11 cellular contexts compared by ENCODE assay signal in the genomic region with DNA sequence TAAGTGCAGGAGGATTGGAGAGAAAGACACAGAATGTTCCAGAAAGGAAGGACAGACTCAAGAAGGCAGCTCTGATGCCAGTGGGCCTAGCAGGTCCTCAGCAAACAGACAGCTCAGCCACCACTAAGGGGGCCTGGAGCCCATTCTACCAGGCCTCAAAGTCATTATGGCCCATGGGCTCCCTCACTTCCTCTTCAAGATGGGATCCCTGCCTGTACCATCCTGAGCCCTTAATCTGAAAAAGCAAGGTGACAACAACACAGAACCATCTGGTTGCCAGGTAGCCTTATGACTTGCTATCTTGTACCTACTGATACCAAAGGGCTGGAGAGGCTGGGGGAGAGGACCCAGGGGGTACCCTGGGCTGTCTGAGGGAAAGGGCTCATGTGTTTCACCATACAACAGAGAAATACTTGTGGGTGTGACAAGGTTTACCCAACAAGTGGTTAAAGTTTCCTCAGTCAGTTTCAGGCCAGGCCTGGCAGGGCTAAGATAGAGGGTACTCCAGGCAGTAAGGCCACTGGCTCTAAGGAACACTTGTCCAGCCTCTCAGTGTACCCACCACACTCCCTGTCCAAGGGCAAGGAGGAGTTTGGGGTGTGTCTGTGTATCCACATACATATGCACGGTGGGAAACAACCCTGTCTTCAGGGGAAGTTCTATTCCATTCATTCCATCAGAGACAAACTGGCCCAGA. TPM values are rescaled to one million over a fixed set of nuclear protein-coding genes. Genes with fewer than 3 reads are reported as not detected.
DNase-seq lines count a peak whose midpoint lies in the region; ATAC-seq and TF ChIP-seq lines count a peak whose summit lies in the region.
"Had no signal": no experiment of that assay in that cellular context is flagged by ENCODE, and none has a peak within 500 bp of the region (broad histone marks: within the 10 kb centered on the region; RNA-seq: fewer than 3 reads in every experiment).

No MANE protein-coding gene starts in this region.

- DNase-seq in activated CD4-positive, alpha-beta T cell treated with anti-CD3 and anti-CD28 coated beads for 36 hours: no peak
- no peak for DNase-seq in activated CD4-positive, alpha-beta T cell treated with anti-CD3 and anti-CD28 coated beads for 1 hour
- DNase-seq in CD8-positive, alpha-beta T cell: peak in 1 of 7 experiments; percentile 10
- no peak for DNase-seq in activated naive CD4-positive, alpha-beta T cell treated with anti-CD3 and anti-CD28 coated beads, Interleukin-2, amount 50 U/mL, for 72 hours (ENCODE audit: low spot score in 2 of 2)
- DNase-seq in naive thymus-derived CD4-positive, alpha-beta T cell: peak in 4 of 9 donors; percentile 6 to 36 (median 21)
- DNase-seq in retina (no peak), NCI-H1092 (lab: John Stamatoyannopoulos, UW) (no peak)
- DNase-seq: NCI-H1417 treated with DMSO at 0.1 percent for 48 hours had no signal

- no peak overlapping the region for H3K27ac ChIP-seq in CD8-positive, alpha-beta T cell (ENCODE audit: low read depth, low read length)
- peak overlapping the region; percentile 63 for H3K27ac ChIP-seq in naive thymus-derived CD4-positive, alpha-beta T cell (ENCODE audit: low read depth, low read length)
- H3K27ac ChIP-seq: coronary artery had no signal

- ATAC-seq in activated CD4-positive, alpha-beta T cell treated with anti-CD3 and anti-CD28 coated beads for 36 hours: peak; percentile 3
- ATAC-seq in CD8-positive, alpha-beta T cell: peak; percentile 3
- peak; percentile 23 to 41 for ATAC-seq in activated naive CD4-positive, alpha-beta T cell treated with anti-CD3 and anti-CD28 coated beads, Interleukin-2, amount 50 U/mL, for 72 hours
- ATAC-seq in naive thymus-derived CD4-positive, alpha-beta T cell: no peak
- no peak for ATAC-seq in GM21529 (IDR thresholded peaks at IDR 0.05; ENCODE audit: unreplicated experiment)

- no peaks in the 10 kb centered on the region for H3K9me3 ChIP-seq in CD8-positive, alpha-beta T cell (ENCODE audit: low read length)
- no peaks in the 10 kb centered on the region for H3K9me3 ChIP-seq in naive thymus-derived CD4-positive, alpha-beta T cell (ENCODE audit: control insufficient read depth in 2 of 3, low read length in 3 of 3)

- no peak overlapping the region for H3K4me3 ChIP-seq in CD8-positive, alpha-beta T cell (ENCODE audit: low read depth, low read length)
- H3K4me3 ChIP-seq in naive thymus-derived CD4-positive, alpha-beta T cell (ENCODE audit: low read length): no peak overlapping the region
- H3K4me3 ChIP-seq: coronary artery had no signal

- peak overlapping the region; percentile 80 for H3K27ac Mint-ChIP-seq in activated CD4-positive, alpha-beta T cell treated with anti-CD3 and anti-CD28 coated beads for 36 hours
- H3K27ac Mint-ChIP-seq in CD8-positive, alpha-beta T cell: peak overlapping the region; percentile 83
- H3K27ac Mint-ChIP-seq in activated naive CD4-positive, alpha-beta T cell treated with anti-CD3 and anti-CD28 coated beads, Interleukin-2, amount 50 U/mL, for 72 hours: peak overlapping the region; percentile 59 to 88
- peak overlapping the region; percentile 27 to 93 (median 89) for H3K27ac Mint-ChIP-seq in naive thymus-derived CD4-positive, alpha-beta T cell

- intact Hi-C loops in activated CD4-positive, alpha-beta T cell treated with anti-CD3 and anti-CD28 coated beads for 36 hours (cut with DNase I, micrococcal nuclease): loop anchor here in 1 of 2 experiments (1.0 kb wide), 1 partner anchor 106 kb away; no protein-coding TSS in a partner anchor
- intact Hi-C loops in CD8-positive, alpha-beta T cell (cut with DNase I, micrococcal nuclease): loop anchor here (1.0 to 2.0 kb wide), 5 partner anchors 22 to 119 kb away; no protein-coding TSS in a partner anchor
- intact Hi-C loops in naive thymus-derived CD4-positive, alpha-beta T cell (cut with micrococcal nuclease): loop anchor here (1.0 kb wide), 7 partner anchors 13 to 119 kb away; a partner anchor contains a TSS

- peaks cover 74% of the 10 kb centered on the region for H3K36me3 ChIP-seq in CD8-positive, alpha-beta T cell (ENCODE audit: insufficient read depth, low read length)
- peaks cover 51 to 72% (median 52%) of the 10 kb centered on the region in 3 experiments for H3K36me3 ChIP-seq in naive thymus-derived CD4-positive, alpha-beta T cell (ENCODE audit: control insufficient read depth in 2 of 3, insufficient read depth in 3 of 3, low read length in 3 of 3)

- H3K4me1 ChIP-seq in CD8-positive, alpha-beta T cell (ENCODE audit: insufficient read depth, low read length): peaks cover 22% of the 10 kb centered on the region
- H3K4me1 ChIP-seq in naive thymus-derived CD4-positive, alpha-beta T cell (ENCODE audit: control insufficient read depth in 2 of 2, insufficient read depth in 2 of 2, low read length in 2 of 2): peaks cover under 1 to 29% of the 10 kb centered on the region in 2 donors

- H3K36me3 Mint-ChIP-seq in activated CD4-positive, alpha-beta T cell treated with anti-CD3 and anti-CD28 coated beads for 36 hours (ENCODE audit: low read depth): peaks cover 69% of the 10 kb centered on the region
- H3K36me3 Mint-ChIP-seq in CD8-positive, alpha-beta T cell: peaks cover 86% of the 10 kb centered on the region
- H3K36me3 Mint-ChIP-seq in activated naive CD4-positive, alpha-beta T cell treated with anti-CD3 and anti-CD28 coated beads, Interleukin-2, amount 50 U/mL, for 72 hours: peaks cover 14 to 42% of the 10 kb centered on the region in 2 donors
- peaks cover 10 to 45% (median 38%) of the 10 kb centered on the region in 5 donors for H3K36me3 Mint-ChIP-seq in naive thymus-derived CD4-positive, alpha-beta T cell

- TF ChIP-seq CTCF in CD8-positive, alpha-beta T cell (IDR thresholded peaks at IDR 0.05): no peak

- no peaks in the 10 kb centered on the region for H3K27me3 ChIP-seq in CD8-positive, alpha-beta T cell (ENCODE audit: insufficient read depth, low read length)
- no peaks in the 10 kb centered on the region for H3K27me3 ChIP-seq in naive thymus-derived CD4-positive, alpha-beta T cell (ENCODE audit: control insufficient read depth in 2 of 2, insufficient read depth in 2 of 2, low read length in 2 of 2)

- no peaks in the 10 kb centered on the region for H3K9me3 Mint-ChIP-seq in activated CD4-positive, alpha-beta T cell treated with anti-CD3 and anti-CD28 coated beads for 36 hours (ENCODE audit: low read depth)
- no peaks in the 10 kb centered on the region for H3K9me3 Mint-ChIP-seq in CD8-positive, alpha-beta T cell
- no peaks in the 10 kb centered on the region for H3K9me3 Mint-ChIP-seq in activated naive CD4-positive, alpha-beta T cell treated with anti-CD3 and anti-CD28 coated beads, Interleukin-2, amount 50 U/mL, for 72 hours
- peaks cover 0 to 6% (median 0%) of the 10 kb centered on the region in 11 donors for H3K9me3 Mint-ChIP-seq in naive thymus-derived CD4-positive, alpha-beta T cell
- H3K9me3 Mint-ChIP-seq: HFFc6 had no signal

- H3K4me1 Mint-ChIP-seq in activated CD4-positive, alpha-beta T cell treated with anti-CD3 and anti-CD28 coated beads for 36 hours: peaks cover 44% of the 10 kb centered on the region
- H3K4me1 Mint-ChIP-seq in CD8-positive, alpha-beta T cell (ENCODE audit: low read depth): peaks cover 69% of the 10 kb centered on the region
- H3K4me1 Mint-ChIP-seq in naive thymus-derived CD4-positive, alpha-beta T cell: peaks cover 21 to 67% (median 47%) of the 10 kb centered on the region in 7 donors

- H3K27me3 Mint-ChIP-seq in activated CD4-positive, alpha-beta T cell treated with anti-CD3 and anti-CD28 coated beads for 36 hours: no peaks in the 10 kb centered on the region
- no peaks in the 10 kb centered on the region for H3K27me3 Mint-ChIP-seq in CD8-positive, alpha-beta T cell (ENCODE audit: low read depth)
- H3K27me3 Mint-ChIP-seq in naive thymus-derived CD4-positive, alpha-beta T cell: no peaks in the 10 kb centered on the region

- CTCF ChIA-PET in activated CD4-positive, alpha-beta T cell treated with anti-CD3 and anti-CD28 coated beads for 36 hours (lab: Charles Lee): interaction anchor here (0.6 to 20.4 kb wide), 11 partner anchors 9 to 141 kb away, joined by 3 to 554 read pairs (median 3); no protein-coding TSS in a partner anchor
- CTCF ChIA-PET in CD8-positive, alpha-beta T cell (lab: Charles Lee): interaction anchor here (0.7 to 29.2 kb wide), 11 partner anchors 12 to 143 kb away, joined by 3 to 773 read pairs (median 4); no protein-coding TSS in a partner anchor
- CTCF ChIA-PET in naive thymus-derived CD4-positive, alpha-beta T cell (lab: Charles Lee): interaction anchor here (0.8 to 28.5 kb wide), 10 partner anchors 8 to 106 kb away, joined by 3 to 394 read pairs (median 4); a partner anchor contains a TSS

- no peak overlapping the region for H3K4me3 Mint-ChIP-seq in activated CD4-positive, alpha-beta T cell treated with anti-CD3 and anti-CD28 coated beads for 36 hours
- no peak overlapping the region for H3K4me3 Mint-ChIP-seq in CD8-positive, alpha-beta T cell
- peak overlapping the region in 5 of 10 donors; percentile 14 to 54 (median 24) for H3K4me3 Mint-ChIP-seq in naive thymus-derived CD4-positive, alpha-beta T cell
- H3K4me3 Mint-ChIP-seq: HFFc6 had no signal

- POLR2A ChIA-PET in activated CD4-positive, alpha-beta T cell treated with anti-CD3 and anti-CD28 coated beads for 36 hours (lab: Charles Lee): interaction anchor here (1.1 kb wide), 1 partner anchor 105 kb away, joined by 3 read pairs; no protein-coding TSS in a partner anchor
- POLR2A ChIA-PET in CD8-positive, alpha-beta T cell (lab: Charles Lee): interaction anchor here (1.0 to 16.0 kb wide), 3 partner anchors 32 to 103 kb away, joined by 3 to 185 read pairs (median 3); no protein-coding TSS in a partner anchor
- POLR2A ChIA-PET in naive thymus-derived CD4-positive, alpha-beta T cell (lab: Charles Lee): interaction anchor here (1.0 to 48.2 kb wide), 3 partner anchors 76 to 99 kb away, joined by 3 to 1333 read pairs (median 5); a partner anchor contains a TSS

RNA-seq across cellular contexts. Expression of a gene that starts 30.7 kb away (rescaled TPM):
- total RNA-seq in activated CD4-positive, alpha-beta T cell treated with anti-CD3 and anti-CD28 coated beads for 36 hours: 100 to 1,000 TPM in 1 of 2 experiments, 10 to 100 TPM in 1; 94.8 to 117 TPM
- total RNA-seq in CD8-positive, alpha-beta T cell: 100 to 1,000 TPM; 517 to 538 TPM
- total RNA-seq in activated naive CD4-positive, alpha-beta T cell treated with anti-CD3 and anti-CD28 coated beads, Interleukin-2, amount 50 U/mL, for 72 hours: 100 to 1,000 TPM in 1 of 2 donors, 10 to 100 TPM in 1; 93.5 to 229 TPM
- 1,000 to 10,000 TPM in 2 of 5 experiments, 100 to 1,000 TPM in 3; 203 to 1,066 (median 643) TPM for total RNA-seq in naive thymus-derived CD4-positive, alpha-beta T cell
- 100 to 1,000 TPM; 356 to 560 TPM for polyA plus RNA-seq in naive thymus-derived CD4-positive, alpha-beta T cell

RNA-seq across cellular contexts. Expression of a gene that starts 31.5 kb away (rescaled TPM):
- total RNA-seq in activated CD4-positive, alpha-beta T cell treated with anti-CD3 and anti-CD28 coated beads for 36 hours: 100 to 1,000 TPM; 218 to 265 TPM
- 100 to 1,000 TPM; 290 to 301 TPM for total RNA-seq in CD8-positive, alpha-beta T cell
- 100 to 1,000 TPM; 156 to 291 TPM for total RNA-seq in activated naive CD4-positive, alpha-beta T cell treated with anti-CD3 and anti-CD28 coated beads, Interleukin-2, amount 50 U/mL, for 72 hours
- total RNA-seq in naive thymus-derived CD4-positive, alpha-beta T cell: 100 to 1,000 TPM; 224 to 287 (median 268) TPM
- polyA plus RNA-seq in naive thymus-derived CD4-positive, alpha-beta T cell: 1,000 to 10,000 TPM; 1,257 to 1,361 TPM

Comparison
In these comparisons a context has a peak if more than half of its experiments do, and no peak if none do; other contexts are left out.
1. ATAC-seq: peak in activated CD4-positive, alpha-beta T cell treated with anti-CD3 and anti-CD28 coated beads for 36 hours (single experiment), CD8-positive, alpha-beta T cell (single experiment) and activated naive CD4-positive, alpha-beta T cell treated with anti-CD3 and anti-CD28 coated beads, Interleukin-2, amount 50 U/mL, for 72 hours (2 of 2); none in naive thymus-derived CD4-positive, alpha-beta T cell (single experiment) and GM21529 (single experiment).
2. Peak in every context shown above with its lines, with median percentiles within 50 percentile points of each other: H3K27ac Mint-ChIP-seq.